In the genomic region with DNA sequence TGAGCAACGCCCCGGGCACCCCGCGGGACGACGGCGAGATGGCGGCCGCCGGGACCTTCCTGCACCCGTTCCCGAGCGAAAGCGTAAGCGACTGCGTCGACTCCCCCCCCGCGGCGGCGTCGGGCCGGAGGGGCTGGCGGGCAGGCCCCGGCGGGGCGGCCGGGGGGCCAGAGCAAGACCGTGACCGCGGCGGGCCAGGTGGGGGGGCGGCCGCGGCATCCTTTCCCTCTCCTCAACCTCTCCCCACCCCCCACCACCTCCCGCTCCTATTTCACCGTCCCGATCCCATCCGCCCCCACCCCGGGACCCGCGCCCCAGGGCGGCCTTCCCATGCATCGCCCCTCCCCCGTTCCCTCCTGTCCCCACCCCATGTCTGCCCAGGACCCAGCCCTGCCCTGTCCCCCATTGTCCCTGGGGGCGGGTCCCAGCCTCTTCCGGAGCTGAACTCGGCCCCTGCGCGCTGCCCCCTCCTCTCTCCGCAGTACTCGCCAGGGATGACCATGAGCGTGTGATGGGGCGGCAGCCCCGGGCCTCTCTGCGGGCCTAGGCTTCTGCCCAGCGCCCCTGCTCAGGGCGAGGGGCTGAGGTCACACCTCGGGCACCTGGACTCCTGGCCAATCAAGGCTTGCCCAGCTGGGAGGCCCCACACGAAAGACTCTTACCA, we compare ENCODE assay signal across 11 cellular contexts. TPM values are rescaled to one million over a fixed set of nuclear protein-coding genes. Genes with fewer than 3 reads are reported as not detected.
DNase-seq lines count a peak whose midpoint lies in the region; ATAC-seq and TF ChIP-seq lines count a peak whose summit lies in the region.
"Had no signal": no experiment of that assay in that cellular context is flagged by ENCODE, and none has a peak within 500 bp of the region (broad histone marks: within the 10 kb centered on the region; RNA-seq: fewer than 3 reads in every experiment).

No MANE protein-coding gene starts in this region.

- CTCF ChIA-PET in AG04450 (lab: Charles Lee): no interaction called here
- CTCF ChIA-PET in activated CD8-positive, alpha-beta memory T cell treated with anti-CD3 and anti-CD28 coated beads, Interleukin-2, amount 10 ng/mL, durations not matched to agents 7 days and 5 days (lab: Charles Lee): interaction anchor here (1.1 to 1.7 kb wide), 4 partner anchors 12 to 46 kb away, joined by 3 to 5 read pairs (median 4); a partner anchor contains a TSS

- H3K9me3 Mint-ChIP-seq in activated CD8-positive, alpha-beta memory T cell treated with anti-CD3 and anti-CD28 coated beads, Interleukin-2, amount 10 ng/mL, durations not matched to agents 7 days and 5 days (ENCODE audit: low read depth): no peaks in the 10 kb centered on the region

- POLR2A ChIA-PET in AG04450 (lab: Yijun Ruan, JAX): no interaction called here

- H3K27me3 Mint-ChIP-seq in activated CD8-positive, alpha-beta memory T cell treated with anti-CD3 and anti-CD28 coated beads, Interleukin-2, amount 10 ng/mL, durations not matched to agents 7 days and 5 days: no peaks in the 10 kb centered on the region

- H3K36me3 Mint-ChIP-seq in activated CD8-positive, alpha-beta memory T cell treated with anti-CD3 and anti-CD28 coated beads, Interleukin-2, amount 10 ng/mL, durations not matched to agents 7 days and 5 days: peaks cover 2% of the 10 kb centered on the region

- H3K9ac ChIP-seq in HUES64 (ENCODE audit: low read depth, low read length): peak overlapping the region; percentile 31; the same call in 1 of the 2 replicates

- H3K9me3 ChIP-seq in AG04450 (ENCODE audit: control insufficient read depth, insufficient read depth, low read length) (peaks cover 13% of the 10 kb centered on the region; the same call in 1 of the 2 replicates), HUES64 (ENCODE audit: insufficient read depth, low read depth, low read length) (no peaks in the 10 kb centered on the region), mucosa of descending colon (no peaks in the 10 kb centered on the region)

- H3K27ac ChIP-seq in AG04450 (ENCODE audit: low read depth, low read length) (no peak overlapping the region), HUES64 (ENCODE audit: low read depth, low read length) (peak overlapping the region; percentile 67; the same call in 1 of the 2 replicates)

- peaks cover 20% of the 10 kb centered on the region for H3K36me3 ChIP-seq in HUES64 (ENCODE audit: insufficient read depth, low read length)
- no peaks in the 10 kb centered on the region for H3K36me3 ChIP-seq in mucosa of descending colon (ENCODE audit: low read depth)

- H3K4me3 ChIP-seq in AG04450 (ENCODE audit: low read depth, low read length) (peak overlapping the region; percentile 32), HUES64 (ENCODE audit: low read length) (peak overlapping the region; percentile 56), mucosa of descending colon (no peak overlapping the region)

- intact Hi-C loops in mucosa of descending colon (cut with DNase I, micrococcal nuclease): no loop called here
- intact Hi-C loops in posterior vena cava (cut with DNase I): no loop called here

- H3K4me1 ChIP-seq in HUES64 (ENCODE audit: insufficient read depth, low read length): peaks cover 35% of the 10 kb centered on the region
- peaks cover 33% of the 10 kb centered on the region for H3K4me1 ChIP-seq in mucosa of descending colon (ENCODE audit: low read depth)

- WGBS in HUES64: 2% methylated on average over 60 of the region's 60 CpGs

- H3K4me3 Mint-ChIP-seq in activated CD8-positive, alpha-beta memory T cell treated with anti-CD3 and anti-CD28 coated beads, Interleukin-2, amount 10 ng/mL, durations not matched to agents 7 days and 5 days: no peak overlapping the region

- H3K27ac Mint-ChIP-seq in activated CD8-positive, alpha-beta memory T cell treated with anti-CD3 and anti-CD28 coated beads, Interleukin-2, amount 10 ng/mL, durations not matched to agents 7 days and 5 days: no peak overlapping the region

- peaks cover 32% of the 10 kb centered on the region for H3K4me1 Mint-ChIP-seq in activated CD8-positive, alpha-beta memory T cell treated with anti-CD3 and anti-CD28 coated beads, Interleukin-2, amount 10 ng/mL, durations not matched to agents 7 days and 5 days

- DNase-seq in AG04450 (ENCODE audit: low read depth, low spot score): no peak
- peak; percentile 73 for DNase-seq in cerebellar cortex (ENCODE audit: low spot score)
- DNase-seq in mucosa of descending colon: peak in 2 of 3 donors; percentile 40 to 64
- no peak for DNase-seq in cerebellar nuclear complex (lab: John Stamatoyannopoulos, UW)
- no peak for DNase-seq in activated CD8-positive, alpha-beta memory T cell treated with anti-CD3 and anti-CD28 coated beads, Interleukin-2, amount 10 ng/mL, durations not matched to agents 7 days and 5 days
- no peak for DNase-seq in posterior vena cava (ENCODE audit: low spot score)
- DNase-seq: activated naive CD4-positive, alpha-beta T cell treated with Interleukin-2 at 50 U/mL for 16 hours; GF-D8 had no signal

- TF ChIP-seq CTCF in AG04450 (IDR thresholded peaks at IDR 0.05; ENCODE audit: low read depth, low read length): no peak
- no peak for TF ChIP-seq CTCF in mucosa of descending colon (IDR thresholded peaks at IDR 0.05)

- ATAC-seq in mucosa of descending colon (no peak), GM19324 (IDR thresholded peaks at IDR 0.05; ENCODE audit: low FRiP score, unreplicated experiment) (no peak)
- ATAC-seq in activated CD8-positive, alpha-beta memory T cell treated with anti-CD3 and anti-CD28 coated beads, Interleukin-2, amount 10 ng/mL, durations not matched to agents 7 days and 5 days: no peak

- H3K27me3 ChIP-seq in AG04450 (ENCODE audit: control insufficient read depth, insufficient read depth, low read length) (no peaks in the 10 kb centered on the region), HUES64 (ENCODE audit: insufficient read depth, low read length) (no peaks in the 10 kb centered on the region)

RNA-seq across cellular contexts. Expression of a gene that starts 4.1 kb away (rescaled TPM):
- 13.3 and 19.2 TPM in 2 replicates for polyA plus RNA-seq in AG04450 (2011; rRNA removed)
- polyA minus RNA-seq in AG04450 (2011; rRNA and poly(A)+ RNA removed): 13.2 and 18.3 TPM in 2 replicates
- polyA plus RNA-seq in HUES64 (2013, experiment 1 of 2): 136 TPM
- 178 TPM for polyA plus RNA-seq in HUES64 (2013, experiment 2 of 2)
- 10 to 100 TPM; 10.2 to 20.0 (median 13.2) TPM for total RNA-seq in mucosa of descending colon
- total RNA-seq in activated CD8-positive, alpha-beta memory T cell treated with anti-CD3 and anti-CD28 coated beads, Interleukin-2, amount 10 ng/mL, durations not matched to agents 7 days and 5 days: 10 to 100 TPM; 29.6 to 30.0 TPM
- total RNA-seq in posterior vena cava: 10 to 100 TPM; 27.5 to 28.1 TPM

RNA-seq across cellular contexts. Expression of a gene that starts 14.7 kb away (rescaled TPM):
- 9.4 and 12.6 TPM in 2 replicates for polyA plus RNA-seq in AG04450 (2011; rRNA removed)
- polyA minus RNA-seq in AG04450 (2011; rRNA and poly(A)+ RNA removed): 18.0 and 18.5 TPM in 2 replicates
- polyA plus RNA-seq in HUES64 (2013, experiment 1 of 2): 35.2 TPM
- polyA plus RNA-seq in HUES64 (2013, experiment 2 of 2): 53.3 TPM
- total RNA-seq in mucosa of descending colon (10 to 100 TPM; 31.2 to 48.6 (median 41.1) TPM), posterior vena cava (10 to 100 TPM; 54.4 to 56.9 TPM)
- total RNA-seq in activated CD8-positive, alpha-beta memory T cell treated with anti-CD3 and anti-CD28 coated beads, Interleukin-2, amount 10 ng/mL, durations not matched to agents 7 days and 5 days: 100 to 1,000 TPM; 197 to 247 TPM

RNA-seq across cellular contexts. Expression of a gene that starts 36.4 kb away (rescaled TPM):
- polyA plus RNA-seq in AG04450 (2011; rRNA removed): 0.12 and 0.32 TPM in 2 replicates
- polyA minus RNA-seq in AG04450 (2011; rRNA and poly(A)+ RNA removed): 0.17 and 0.60 TPM in 2 replicates
- 0.10 TPM for polyA plus RNA-seq in HUES64 (2013, experiment 1 of 2)
- polyA plus RNA-seq in HUES64 (2013, experiment 2 of 2): not detected
- total RNA-seq in mucosa of descending colon (1 to 10 TPM; 2.1 to 8.8 (median 5.8) TPM), posterior vena cava (10 to 100 TPM in 1 of 2 donors, 1 to 10 TPM in 1; 6.8 to 16.8 TPM)
- total RNA-seq in activated CD8-positive, alpha-beta memory T cell treated with anti-CD3 and anti-CD28 coated beads, Interleukin-2, amount 10 ng/mL, durations not matched to agents 7 days and 5 days: under 1 TPM in 1 of 2 experiments, not detected in 1; 0.12 TPM
- total RNA-seq: NCI-H460 had no signal

RNA-seq across cellular contexts. Expression of a gene that starts 47.9 kb away (rescaled TPM):
- polyA plus RNA-seq in AG04450 (2011; rRNA removed): 25.0 and 35.9 TPM in 2 replicates
- 9.5 and 14.5 TPM in 2 replicates for polyA minus RNA-seq in AG04450 (2011; rRNA and poly(A)+ RNA removed)
- 3.7 TPM for polyA plus RNA-seq in HUES64 (2013, experiment 1 of 2)
- polyA plus RNA-seq in HUES64 (2013, experiment 2 of 2): 4.2 TPM
- total RNA-seq in mucosa of descending colon: 10 to 100 TPM; 13.8 to 28.2 (median 20.4) TPM
- total RNA-seq in activated CD8-positive, alpha-beta memory T cell treated with anti-CD3 and anti-CD28 coated beads, Interleukin-2, amount 10 ng/mL, durations not matched to agents 7 days and 5 days: not detected
- 1 to 10 TPM; 3.1 to 4.5 TPM for total RNA-seq in posterior vena cava

Comparison
In these comparisons a context has a peak if more than half of its experiments do, and no peak if none do; other contexts are left out.
1. DNase-seq: peak in cerebellar cortex (single experiment) and mucosa of descending colon (2 of 3); none in AG04450 (single experiment), cerebellar nuclear complex (0 of 2), activated CD8-positive, alpha-beta memory T cell treated with anti-CD3 and anti-CD28 coated beads, Interleukin-2, amount 10 ng/mL, durations not matched to agents 7 days and 5 days (single experiment) and posterior vena cava (single experiment).